In the genomic region with DNA sequence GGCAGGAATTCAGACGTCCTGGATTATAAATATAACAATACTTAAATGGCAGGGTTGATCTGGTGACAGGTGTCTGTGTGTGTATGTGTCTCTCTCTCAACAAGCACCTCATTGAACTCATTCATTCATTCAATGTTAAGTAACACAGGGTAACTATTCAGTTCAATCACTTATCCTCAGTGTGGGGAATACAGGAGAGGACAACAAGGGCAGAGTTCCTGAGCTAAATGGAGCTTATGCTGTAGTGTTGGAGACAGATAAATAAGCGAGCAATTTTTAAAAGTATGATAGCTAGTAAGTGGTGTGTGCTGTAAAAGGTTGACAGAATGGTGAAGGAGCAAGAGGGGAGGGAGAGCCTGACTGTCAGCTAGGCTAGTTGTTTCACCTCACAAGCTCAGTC, we compare ENCODE assay signal across 17 cellular contexts.
"Had no signal": no experiment of that assay in that cellular context is flagged by ENCODE, and none has a peak within 500 bp of the region (broad histone marks: within the 10 kb centered on the region; RNA-seq: fewer than 3 reads in every experiment).

No MANE protein-coding gene starts in this region.

- H3K27ac ChIP-seq: dorsolateral prefrontal cortex, gastroesophageal sphincter, psoas muscle, sigmoid colon had no signal

- H3K4me3 ChIP-seq: dorsolateral prefrontal cortex, gastroesophageal sphincter, psoas muscle, sigmoid colon had no signal

- H3K4me1 Mint-ChIP-seq: activated CD4-positive, alpha-beta T cell treated with anti-CD3 and anti-CD28 coated beads, Interleukin-2, amount 10 ng/mL, durations not matched to agents 7 days and 5 days; memory B cell; stimulated activated memory B cell treated with anti-CD40 and anti-IgM and Interleukin-4, amounts not matched to agents 10 μg/mL and 1 μg/mL and 100 μg/mL, for 72 hours had no signal

- ATAC-seq: activated naive CD4-positive, alpha-beta T cell treated with anti-CD3 and anti-CD28 coated beads, Interleukin-2, amount 50 U/mL, for 72 hours; left lobe of liver; psoas muscle; stimulated activated memory B cell treated with anti-CD40 and anti-IgM and Interleukin-4, amounts not matched to agents 10 μg/mL and 1 μg/mL and 100 μg/mL, for 72 hours had no signal

- H3K9me3 Mint-ChIP-seq: activated CD4-positive, alpha-beta T cell treated with anti-CD3 and anti-CD28 coated beads, Interleukin-2, amount 10 ng/mL, durations not matched to agents 7 days and 5 days; activated naive CD4-positive, alpha-beta T cell treated with anti-CD3 and anti-CD28 coated beads, Interleukin-2, amount 50 U/mL, for 72 hours; activated T-cell treated with anti-CD3 and anti-CD28 coated beads, Interleukin-2, amount 50 U/mL, for 72 hours; endodermal cell; memory B cell; natural killer cell treated with Interleukin-12 subunit alpha and Interleukin-12 subunit beta and Interleukin-15 and Interleukin-18, amount 100 ng/mL, for 72 hours; stimulated activated memory B cell treated with anti-CD40 and anti-IgM and Interleukin-4, amounts not matched to agents 10 μg/mL and 1 μg/mL and 100 μg/mL, for 72 hours had no signal

- H3K4me1 ChIP-seq: gastroesophageal sphincter, psoas muscle had no signal

- H3K9me3 ChIP-seq: gastroesophageal sphincter, psoas muscle, sigmoid colon had no signal

- H3K36me3 ChIP-seq: gastroesophageal sphincter, sigmoid colon had no signal

- H3K36me3 Mint-ChIP-seq: activated naive CD4-positive, alpha-beta T cell treated with anti-CD3 and anti-CD28 coated beads, Interleukin-2, amount 50 U/mL, for 72 hours; memory B cell; natural killer cell treated with Interleukin-12 subunit alpha and Interleukin-12 subunit beta and Interleukin-15 and Interleukin-18, amount 100 ng/mL, for 72 hours; stimulated activated memory B cell treated with anti-CD40 and anti-IgM and Interleukin-4, amounts not matched to agents 10 μg/mL and 1 μg/mL and 100 μg/mL, for 72 hours had no signal

- H3K27me3 ChIP-seq: dorsolateral prefrontal cortex, gastroesophageal sphincter, sigmoid colon had no signal

- H3K27ac Mint-ChIP-seq: activated CD4-positive, alpha-beta T cell treated with anti-CD3 and anti-CD28 coated beads, Interleukin-2, amount 10 ng/mL, durations not matched to agents 7 days and 5 days; activated naive CD4-positive, alpha-beta T cell treated with anti-CD3 and anti-CD28 coated beads, Interleukin-2, amount 50 U/mL, for 72 hours; activated T-cell treated with anti-CD3 and anti-CD28 coated beads, Interleukin-2, amount 50 U/mL, for 72 hours; endodermal cell; memory B cell; natural killer cell treated with Interleukin-12 subunit alpha and Interleukin-12 subunit beta and Interleukin-15 and Interleukin-18, amount 100 ng/mL, for 72 hours; stimulated activated memory B cell treated with anti-CD40 and anti-IgM and Interleukin-4, amounts not matched to agents 10 μg/mL and 1 μg/mL and 100 μg/mL, for 72 hours had no signal

- H3K4me3 Mint-ChIP-seq: activated CD4-positive, alpha-beta T cell treated with anti-CD3 and anti-CD28 coated beads, Interleukin-2, amount 10 ng/mL, durations not matched to agents 7 days and 5 days; activated T-cell treated with anti-CD3 and anti-CD28 coated beads, Interleukin-2, amount 50 U/mL, for 72 hours; endodermal cell; memory B cell; natural killer cell treated with Interleukin-12 subunit alpha and Interleukin-12 subunit beta and Interleukin-15 and Interleukin-18, amount 100 ng/mL, for 72 hours; stimulated activated memory B cell treated with anti-CD40 and anti-IgM and Interleukin-4, amounts not matched to agents 10 μg/mL and 1 μg/mL and 100 μg/mL, for 72 hours had no signal

- H3K27me3 Mint-ChIP-seq: memory B cell had no signal

- DNase-seq: activated CD4-positive, alpha-beta T cell treated with anti-CD3 and anti-CD28 coated beads, Interleukin-2, amount 10 ng/mL, durations not matched to agents 7 days and 5 days; activated CD8-positive, alpha-beta memory T cell treated with anti-CD3 and anti-CD28 coated beads, Interleukin-2, amount 50 U/mL, for 48 hours; activated gamma-delta T cell; activated T-cell treated with anti-CD3 and anti-CD28 coated beads, Interleukin-2, amount 50 U/mL, for 72 hours; dorsolateral prefrontal cortex; endodermal cell; erythroblast; islet precursor cell; nucleus accumbens; psoas muscle; sigmoid colon had no signal
